ENCODE assay signal across 2 cellular contexts in genomic region chr3:46406440-46406785, GRCh38.
TF ChIP-seq lines count a peak whose summit lies in the region.

No MANE protein-coding gene starts in this region.

TF ChIP-seq in liver, 16 proteins besides CTCF, POLR2A, EP300 and RAD21:
- TF ChIP-seq EGR1 (IDR thresholded peaks at IDR 0.05; ENCODE audit: low read depth in 2 of 2) (no peak), NR2F2 (IDR thresholded peaks at IDR 0.05) (no peak), SP1 (IDR thresholded peaks at IDR 0.05) (no peak), HNF4G (IDR thresholded peaks at IDR 0.05) (no peak)

TF ChIP-seq in HepG2, 621 proteins besides CTCF, POLR2A, EP300 and RAD21:
- no peak for TF ChIP-seq HNRNPUL1 (IDR thresholded peaks at IDR 0.05; ENCODE audit: low read depth, low read length)
- no peak for TF ChIP-seq ZNF260 (CRISPR knock-in tag; IDR thresholded peaks at IDR 0.05; ENCODE audit: borderline replicate concordance, low read depth)
- no peak for TF ChIP-seq RFXAP (CRISPR knock-in tag; IDR thresholded peaks at IDR 0.05; ENCODE audit: borderline replicate concordance)
- TF ChIP-seq DNMT3B (CRISPR knock-in tag; conservative IDR thresholded peaks at IDR 0.05) = no peak
- no peak for TF ChIP-seq TAF15 (IDR thresholded peaks at IDR 0.05; ENCODE audit: low read depth, low read length, poor library complexity, severe bottlenecking)
- TF ChIP-seq ZBTB10 (CRISPR knock-in tag; IDR thresholded peaks at IDR 0.05; ENCODE audit: borderline replicate concordance) = no peak
- no peak for TF ChIP-seq TFDP1 (CRISPR knock-in tag; IDR thresholded peaks at IDR 0.05; ENCODE audit: borderline replicate concordance)
- TF ChIP-seq, protein P1, sequence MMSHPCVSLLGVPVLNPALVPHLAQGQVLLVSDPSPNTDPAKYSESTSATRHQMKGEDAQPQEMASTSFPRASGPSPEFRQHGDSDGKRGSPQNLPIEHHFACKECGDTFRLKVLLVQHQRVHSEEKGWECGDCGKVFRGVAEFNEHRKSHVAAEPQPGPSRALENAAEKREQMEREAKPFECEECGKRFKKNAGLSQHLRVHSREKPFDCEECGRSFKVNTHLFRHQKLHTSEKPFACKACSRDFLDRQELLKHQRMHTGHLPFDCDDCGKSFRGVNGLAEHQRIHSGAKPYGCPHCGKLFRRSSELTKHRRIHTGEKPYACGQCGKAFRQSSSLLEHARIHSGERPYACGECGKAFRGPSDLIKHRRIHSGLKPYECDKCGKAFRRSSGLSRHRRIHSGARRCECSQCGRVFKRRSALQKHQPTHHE (CRISPR knock-in tag; IDR thresholded peaks at IDR 0.05; ENCODE audit: borderline replicate concordance) = no peak
- no peak for TF ChIP-seq SALL2 (CRISPR knock-in tag; IDR thresholded peaks at IDR 0.05)
- no peak for TF ChIP-seq SIX1 (CRISPR knock-in tag; IDR thresholded peaks at IDR 0.05; ENCODE audit: borderline replicate concordance)
- TF ChIP-seq ZSCAN29 (CRISPR knock-in tag; conservative IDR thresholded peaks at IDR 0.05) = no peak
- TF ChIP-seq ZNF33A (CRISPR knock-in tag; IDR thresholded peaks at IDR 0.05; ENCODE audit: borderline replicate concordance) = no peak
- TF ChIP-seq, protein P2, sequence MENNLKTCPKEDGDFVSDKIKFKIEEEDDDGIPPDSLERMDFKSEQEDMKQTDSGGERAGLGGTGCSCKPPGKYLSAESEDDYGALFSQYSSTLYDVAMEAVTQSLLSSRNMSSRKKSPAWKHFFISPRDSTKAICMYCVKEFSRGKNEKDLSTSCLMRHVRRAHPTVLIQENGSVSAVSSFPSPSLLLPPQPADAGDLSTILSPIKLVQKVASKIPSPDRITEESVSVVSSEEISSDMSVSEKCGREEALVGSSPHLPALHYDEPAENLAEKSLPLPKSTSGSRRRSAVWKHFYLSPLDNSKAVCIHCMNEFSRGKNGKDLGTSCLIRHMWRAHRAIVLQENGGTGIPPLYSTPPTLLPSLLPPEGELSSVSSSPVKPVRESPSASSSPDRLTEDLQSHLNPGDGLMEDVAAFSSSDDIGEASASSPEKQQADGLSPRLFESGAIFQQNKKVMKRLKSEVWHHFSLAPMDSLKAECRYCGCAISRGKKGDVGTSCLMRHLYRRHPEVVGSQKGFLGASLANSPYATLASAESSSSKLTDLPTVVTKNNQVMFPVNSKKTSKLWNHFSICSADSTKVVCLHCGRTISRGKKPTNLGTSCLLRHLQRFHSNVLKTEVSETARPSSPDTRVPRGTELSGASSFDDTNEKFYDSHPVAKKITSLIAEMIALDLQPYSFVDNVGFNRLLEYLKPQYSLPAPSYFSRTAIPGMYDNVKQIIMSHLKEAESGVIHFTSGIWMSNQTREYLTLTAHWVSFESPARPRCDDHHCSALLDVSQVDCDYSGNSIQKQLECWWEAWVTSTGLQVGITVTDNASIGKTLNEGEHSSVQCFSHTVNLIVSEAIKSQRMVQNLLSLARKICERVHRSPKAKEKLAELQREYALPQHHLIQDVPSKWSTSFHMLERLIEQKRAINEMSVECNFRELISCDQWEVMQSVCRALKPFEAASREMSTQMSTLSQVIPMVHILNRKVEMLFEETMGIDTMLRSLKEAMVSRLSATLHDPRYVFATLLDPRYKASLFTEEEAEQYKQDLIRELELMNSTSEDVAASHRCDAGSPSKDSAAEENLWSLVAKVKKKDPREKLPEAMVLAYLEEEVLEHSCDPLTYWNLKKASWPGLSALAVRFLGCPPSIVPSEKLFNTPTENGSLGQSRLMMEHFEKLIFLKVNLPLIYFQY (CRISPR knock-in tag; IDR thresholded peaks at IDR 0.05; ENCODE audit: borderline replicate concordance) = no peak
- TF ChIP-seq ATF7-NPFF (CRISPR knock-in tag; IDR thresholded peaks at IDR 0.05; ENCODE audit: low read depth) = no peak
- no peak for TF ChIP-seq SP4 (CRISPR knock-in tag; IDR thresholded peaks at IDR 0.05)
